In genomic region chr5:119454171-119454570, GRCh38 we compare ENCODE assay signal across 21 cellular contexts.
"Had no signal": no experiment of that assay in that cellular context is flagged by ENCODE, and none has a peak within 500 bp of the region (broad histone marks: within the 10 kb centered on the region; RNA-seq: fewer than 3 reads in every experiment).

No MANE protein-coding gene starts in this region.

- H3K4me3 ChIP-seq: cardiac muscle cell had no signal

- H3K36me3 ChIP-seq: cardiac muscle cell, transverse colon had no signal

- H3K27me3 ChIP-seq: cardiac muscle cell, foreskin keratinocyte, heart left ventricle, spleen, transverse colon had no signal

- H3K27me3 Mint-ChIP-seq: activated CD8-positive, alpha-beta T cell treated with anti-CD3 and anti-CD28 coated beads for 36 hours; stimulated activated naive B cell treated with anti-CD40 and anti-IgM and Interleukin-4, amounts not matched to agents 10 μg/mL and 1 μg/mL and 100 μg/mL, for 72 hours had no signal

- ATAC-seq: activated CD4-positive, alpha-beta T cell treated with anti-CD3 and anti-CD28 coated beads for 36 hours; activated CD8-positive, alpha-beta T cell treated with anti-CD3 and anti-CD28 coated beads for 36 hours; foreskin keratinocyte; heart left ventricle; left ventricle myocardium superior; naive thymus-derived CD4-positive, alpha-beta T cell; right cardiac atrium; stimulated activated naive B cell treated with anti-CD40 and anti-IgM and Interleukin-4, amounts not matched to agents 10 μg/mL and 1 μg/mL and 100 μg/mL, for 72 hours; T-cell had no signal

- FAIRE-seq: astrocyte, endothelial cell of umbilical vein, kidney had no signal

- H3K9me3 ChIP-seq: transverse colon had no signal

- H3K4me1 ChIP-seq: foreskin keratinocyte had no signal

- H3K9me3 Mint-ChIP-seq: activated T-helper 1 cell treated with anti-CD3 and anti-CD28 coated beads, Interleukin-12 subunit alpha, Interleukin-12 subunit beta, Interleukin-2, Interleukin-4 antibody, amounts not matched to agents 30 ng/mL and 10 ng/mL and 1 ng/mL, durations not matched to agents 14 hours and 24 hours and 36 hours; T-cell had no signal

- DNase-seq: activated CD4-positive, alpha-beta T cell treated with anti-CD3 and anti-CD28 coated beads for 36 hours; activated CD8-positive, alpha-beta memory T cell treated with anti-CD3 and anti-CD28 coated beads, Interleukin-2, amount 50 U/mL, for 4 hours; activated CD8-positive, alpha-beta T cell treated with anti-CD3 and anti-CD28 coated beads for 36 hours; activated naive CD4-positive, alpha-beta T cell; foreskin keratinocyte; heart left ventricle; kidney; left ventricle myocardium superior; naive thymus-derived CD4-positive, alpha-beta T cell; nucleus accumbens; right cardiac atrium; spleen; stimulated activated CD4-positive, alpha-beta T cell treated with anti-CD3 and anti-CD28 coated beads, Interleukin-1b, Interleukin-23, amount 100 ng/mL, for 48 hours; stimulated activated naive B cell treated with anti-CD40 and anti-IgM and Interleukin-4, amounts not matched to agents 10 μg/mL and 1 μg/mL and 100 μg/mL, for 72 hours; T-cell; T1000; transverse colon had no signal

- H3K27ac ChIP-seq: cardiac muscle cell, foreskin keratinocyte had no signal

- H3K27ac Mint-ChIP-seq: activated CD4-positive, alpha-beta T cell treated with anti-CD3 and anti-CD28 coated beads for 36 hours; activated CD8-positive, alpha-beta T cell treated with anti-CD3 and anti-CD28 coated beads for 36 hours; activated T-helper 1 cell treated with anti-CD3 and anti-CD28 coated beads, Interleukin-12 subunit alpha, Interleukin-12 subunit beta, Interleukin-2, Interleukin-4 antibody, amounts not matched to agents 30 ng/mL and 10 ng/mL and 1 ng/mL, durations not matched to agents 14 hours and 24 hours and 36 hours; stimulated activated naive B cell treated with anti-CD40 and anti-IgM and Interleukin-4, amounts not matched to agents 10 μg/mL and 1 μg/mL and 100 μg/mL, for 72 hours; T-cell had no signal
